In the genomic region with DNA sequence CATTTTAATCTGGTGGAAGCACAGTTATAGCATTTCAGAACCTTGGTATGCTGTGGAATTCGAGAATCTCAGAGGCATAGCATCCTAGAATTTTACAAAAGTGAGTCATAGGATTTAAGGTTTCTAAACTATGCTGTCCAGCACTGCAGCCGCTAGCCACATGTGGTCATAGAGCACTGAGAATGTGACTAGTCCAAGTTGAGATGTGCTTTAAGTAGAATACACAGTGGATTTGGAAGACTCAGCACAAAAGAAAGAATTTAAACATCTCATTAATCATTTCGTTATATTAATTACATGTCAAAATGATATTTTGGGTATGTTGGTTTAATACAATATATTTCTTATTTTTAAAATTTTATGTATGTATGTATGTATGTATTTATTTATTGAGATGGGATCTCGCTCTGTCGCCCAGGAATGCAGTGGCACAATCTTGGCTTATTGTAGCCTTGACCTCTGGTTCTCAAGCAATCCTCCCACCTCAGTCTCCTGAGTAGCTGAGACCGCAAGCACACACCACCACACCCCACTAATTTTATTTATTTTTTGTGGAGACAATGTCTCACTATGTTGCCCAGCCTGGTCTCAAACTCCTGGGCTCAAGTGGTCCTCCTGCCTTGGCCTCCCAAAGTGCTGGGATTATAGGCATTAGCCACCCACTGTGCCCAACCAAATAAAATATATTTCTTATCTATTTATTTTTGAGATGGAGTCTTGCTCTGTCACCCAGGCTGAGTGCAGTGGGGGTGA, we compare ENCODE assay signal across 1 cellular context.
TF ChIP-seq lines count a peak whose summit lies in the region.

No MANE protein-coding gene starts in this region.

TF ChIP-seq in HEK293, 187 proteins besides CTCF, POLR2A, EP300 and RAD21 (continued from another document):
- TF ChIP-seq, protein P1, sequence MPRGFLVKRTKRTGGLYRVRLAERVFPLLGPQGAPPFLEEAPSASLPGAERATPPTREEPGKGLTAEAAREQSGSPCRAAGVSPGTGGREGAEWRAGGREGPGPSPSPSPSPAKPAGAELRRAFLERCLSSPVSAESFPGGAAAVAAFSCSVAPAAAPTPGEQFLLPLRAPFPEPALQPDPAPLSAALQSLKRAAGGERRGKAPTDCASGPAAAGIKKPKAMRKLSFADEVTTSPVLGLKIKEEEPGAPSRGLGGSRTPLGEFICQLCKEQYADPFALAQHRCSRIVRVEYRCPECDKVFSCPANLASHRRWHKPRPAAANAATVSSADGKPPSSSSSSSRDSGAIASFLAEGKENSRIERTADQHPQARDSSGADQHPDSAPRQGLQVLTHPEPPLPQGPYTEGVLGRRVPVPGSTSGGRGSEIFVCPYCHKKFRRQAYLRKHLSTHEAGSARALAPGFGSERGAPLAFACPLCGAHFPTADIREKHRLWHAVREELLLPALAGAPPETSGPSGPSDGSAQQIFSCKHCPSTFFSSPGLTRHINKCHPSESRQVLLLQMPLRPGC (tag by site-specific recombination; IDR thresholded peaks at IDR 0.05), result no peak
- TF ChIP-seq ZNF585B (tag by site-specific recombination; IDR thresholded peaks at IDR 0.05) (no peak), ZNF112 (tag by site-specific recombination; IDR thresholded peaks at IDR 0.05) (no peak), ZNF596 (tag by site-specific recombination; IDR thresholded peaks at IDR 0.05) (no peak), ZFP41 (tag by site-specific recombination; IDR thresholded peaks at IDR 0.05; ENCODE audit: borderline replicate concordance) (no peak), ZNF555 (tag by site-specific recombination; conservative IDR thresholded peaks at IDR 0.05) (no peak), OVOL3 (tag by site-specific recombination; IDR thresholded peaks at IDR 0.05) (no peak), ZNF211 (tag by site-specific recombination; IDR thresholded peaks at IDR 0.05; ENCODE audit: low read depth) (no peak)
